1 cellular context compared by ENCODE assay signal in the genomic region with DNA sequence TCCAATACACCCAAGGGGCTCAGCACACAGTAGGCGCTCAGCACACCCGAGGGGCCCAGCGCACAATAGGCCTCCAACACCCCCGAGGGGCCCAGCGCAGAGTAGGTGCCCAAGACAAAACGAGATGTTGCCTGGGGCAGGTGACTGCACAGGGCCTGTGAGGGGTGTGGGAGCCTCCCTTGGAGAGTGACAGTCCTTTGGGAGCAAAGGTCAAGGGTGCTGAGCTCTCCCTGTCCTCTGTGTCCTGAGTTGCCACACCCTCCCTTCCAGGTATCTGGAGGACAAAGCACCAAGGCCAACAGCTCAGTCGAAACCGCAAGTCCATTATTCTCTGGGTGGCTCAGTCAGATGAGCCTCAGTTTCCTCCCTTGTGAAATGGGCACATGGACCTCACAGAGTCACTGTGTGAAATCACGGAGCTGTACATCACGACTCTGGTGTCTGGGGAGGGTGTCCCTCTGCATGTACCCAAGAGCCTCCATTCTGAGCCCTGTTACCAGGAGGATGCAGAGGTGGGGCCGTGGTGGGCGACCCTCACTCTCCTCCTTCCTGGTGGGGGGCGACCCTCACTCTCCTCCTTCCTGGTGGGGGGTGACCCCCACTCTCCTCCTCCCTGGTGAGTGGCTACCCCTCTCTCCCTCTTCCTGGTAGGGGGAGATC.
TF ChIP-seq lines count a peak whose summit lies in the region.

No MANE protein-coding gene starts in this region.

TF ChIP-seq in HepG2, 621 proteins besides CTCF, POLR2A, EP300 and RAD21 (continued from another document and continues in another):
- TF ChIP-seq, protein P1, sequence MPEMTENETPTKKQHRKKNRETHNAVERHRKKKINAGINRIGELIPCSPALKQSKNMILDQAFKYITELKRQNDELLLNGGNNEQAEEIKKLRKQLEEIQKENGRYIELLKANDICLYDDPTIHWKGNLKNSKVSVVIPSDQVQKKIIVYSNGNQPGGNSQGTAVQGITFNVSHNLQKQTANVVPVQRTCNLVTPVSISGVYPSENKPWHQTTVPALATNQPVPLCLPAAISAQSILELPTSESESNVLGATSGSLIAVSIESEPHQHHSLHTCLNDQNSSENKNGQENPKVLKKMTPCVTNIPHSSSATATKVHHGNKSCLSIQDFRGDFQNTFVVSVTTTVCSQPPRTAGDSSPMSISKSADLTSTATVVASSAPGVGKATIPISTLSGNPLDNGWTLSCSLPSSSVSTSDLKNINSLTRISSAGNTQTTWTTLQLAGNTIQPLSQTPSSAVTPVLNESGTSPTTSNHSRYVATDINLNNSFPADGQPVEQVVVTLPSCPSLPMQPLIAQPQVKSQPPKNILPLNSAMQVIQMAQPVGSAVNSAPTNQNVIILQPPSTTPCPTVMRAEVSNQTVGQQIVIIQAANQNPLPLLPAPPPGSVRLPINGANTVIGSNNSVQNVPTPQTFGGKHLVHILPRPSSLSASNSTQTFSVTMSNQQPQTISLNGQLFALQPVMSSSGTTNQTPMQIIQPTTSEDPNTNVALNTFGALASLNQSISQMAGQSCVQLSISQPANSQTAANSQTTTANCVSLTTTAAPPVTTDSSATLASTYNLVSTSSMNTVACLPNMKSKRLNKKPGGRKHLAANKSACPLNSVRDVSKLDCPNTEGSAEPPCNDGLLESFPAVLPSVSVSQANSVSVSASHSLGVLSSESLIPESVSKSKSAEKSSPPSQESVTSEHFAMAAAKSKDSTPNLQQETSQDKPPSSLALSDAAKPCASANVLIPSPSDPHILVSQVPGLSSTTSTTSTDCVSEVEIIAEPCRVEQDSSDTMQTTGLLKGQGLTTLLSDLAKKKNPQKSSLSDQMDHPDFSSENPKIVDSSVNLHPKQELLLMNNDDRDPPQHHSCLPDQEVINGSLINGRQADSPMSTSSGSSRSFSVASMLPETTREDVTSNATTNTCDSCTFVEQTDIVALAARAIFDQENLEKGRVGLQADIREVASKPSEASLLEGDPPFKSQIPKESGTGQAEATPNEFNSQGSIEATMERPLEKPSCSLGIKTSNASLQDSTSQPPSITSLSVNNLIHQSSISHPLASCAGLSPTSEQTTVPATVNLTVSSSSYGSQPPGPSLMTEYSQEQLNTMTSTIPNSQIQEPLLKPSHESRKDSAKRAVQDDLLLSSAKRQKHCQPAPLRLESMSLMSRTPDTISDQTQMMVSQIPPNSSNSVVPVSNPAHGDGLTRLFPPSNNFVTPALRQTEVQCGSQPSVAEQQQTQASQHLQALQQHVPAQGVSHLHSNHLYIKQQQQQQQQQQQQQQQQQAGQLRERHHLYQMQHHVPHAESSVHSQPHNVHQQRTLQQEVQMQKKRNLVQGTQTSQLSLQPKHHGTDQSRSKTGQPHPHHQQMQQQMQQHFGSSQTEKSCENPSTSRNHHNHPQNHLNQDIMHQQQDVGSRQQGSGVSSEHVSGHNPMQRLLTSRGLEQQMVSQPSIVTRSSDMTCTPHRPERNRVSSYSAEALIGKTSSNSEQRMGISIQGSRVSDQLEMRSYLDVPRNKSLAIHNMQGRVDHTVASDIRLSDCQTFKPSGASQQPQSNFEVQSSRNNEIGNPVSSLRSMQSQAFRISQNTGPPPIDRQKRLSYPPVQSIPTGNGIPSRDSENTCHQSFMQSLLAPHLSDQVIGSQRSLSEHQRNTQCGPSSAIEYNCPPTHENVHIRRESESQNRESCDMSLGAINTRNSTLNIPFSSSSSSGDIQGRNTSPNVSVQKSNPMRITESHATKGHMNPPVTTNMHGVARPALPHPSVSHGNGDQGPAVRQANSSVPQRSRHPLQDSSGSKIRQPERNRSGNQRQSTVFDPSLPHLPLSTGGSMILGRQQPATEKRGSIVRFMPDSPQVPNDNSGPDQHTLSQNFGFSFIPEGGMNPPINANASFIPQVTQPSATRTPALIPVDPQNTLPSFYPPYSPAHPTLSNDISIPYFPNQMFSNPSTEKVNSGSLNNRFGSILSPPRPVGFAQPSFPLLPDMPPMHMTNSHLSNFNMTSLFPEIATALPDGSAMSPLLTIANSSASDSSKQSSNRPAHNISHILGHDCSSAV (CRISPR knock-in tag; IDR thresholded peaks at IDR 0.05; ENCODE audit: borderline replicate concordance), result no peak
- TF ChIP-seq SNRNP70 (IDR thresholded peaks at IDR 0.05; ENCODE audit: low read depth, low read length) (no peak), GTF2F1 (IDR thresholded peaks at IDR 0.05; ENCODE audit: low read length) (no peak), ZSCAN20 (CRISPR knock-in tag; IDR thresholded peaks at IDR 0.05; ENCODE audit: borderline replicate concordance) (no peak), KDM4B (CRISPR knock-in tag; IDR thresholded peaks at IDR 0.05) (0 out of 2 replicates have a peak, but pooled peaks have one; percentile 58), ATRX (CRISPR knock-in tag; IDR thresholded peaks at IDR 0.05; ENCODE audit: borderline replicate concordance) (no peak), ZFP90 (CRISPR knock-in tag; IDR thresholded peaks at IDR 0.05; ENCODE audit: borderline replicate concordance) (no peak), CAMTA2 (CRISPR knock-in tag; IDR thresholded peaks at IDR 0.05; ENCODE audit: borderline replicate concordance) (no peak), ZNF224 (CRISPR knock-in tag; IDR thresholded peaks at IDR 0.05) (no peak), ZKSCAN1 (IDR thresholded peaks at IDR 0.05; ENCODE audit: low read length) (peak; percentile 99), HOXA7 (CRISPR knock-in tag; IDR thresholded peaks at IDR 0.05) (no peak)
- TF ChIP-seq, protein P2, sequence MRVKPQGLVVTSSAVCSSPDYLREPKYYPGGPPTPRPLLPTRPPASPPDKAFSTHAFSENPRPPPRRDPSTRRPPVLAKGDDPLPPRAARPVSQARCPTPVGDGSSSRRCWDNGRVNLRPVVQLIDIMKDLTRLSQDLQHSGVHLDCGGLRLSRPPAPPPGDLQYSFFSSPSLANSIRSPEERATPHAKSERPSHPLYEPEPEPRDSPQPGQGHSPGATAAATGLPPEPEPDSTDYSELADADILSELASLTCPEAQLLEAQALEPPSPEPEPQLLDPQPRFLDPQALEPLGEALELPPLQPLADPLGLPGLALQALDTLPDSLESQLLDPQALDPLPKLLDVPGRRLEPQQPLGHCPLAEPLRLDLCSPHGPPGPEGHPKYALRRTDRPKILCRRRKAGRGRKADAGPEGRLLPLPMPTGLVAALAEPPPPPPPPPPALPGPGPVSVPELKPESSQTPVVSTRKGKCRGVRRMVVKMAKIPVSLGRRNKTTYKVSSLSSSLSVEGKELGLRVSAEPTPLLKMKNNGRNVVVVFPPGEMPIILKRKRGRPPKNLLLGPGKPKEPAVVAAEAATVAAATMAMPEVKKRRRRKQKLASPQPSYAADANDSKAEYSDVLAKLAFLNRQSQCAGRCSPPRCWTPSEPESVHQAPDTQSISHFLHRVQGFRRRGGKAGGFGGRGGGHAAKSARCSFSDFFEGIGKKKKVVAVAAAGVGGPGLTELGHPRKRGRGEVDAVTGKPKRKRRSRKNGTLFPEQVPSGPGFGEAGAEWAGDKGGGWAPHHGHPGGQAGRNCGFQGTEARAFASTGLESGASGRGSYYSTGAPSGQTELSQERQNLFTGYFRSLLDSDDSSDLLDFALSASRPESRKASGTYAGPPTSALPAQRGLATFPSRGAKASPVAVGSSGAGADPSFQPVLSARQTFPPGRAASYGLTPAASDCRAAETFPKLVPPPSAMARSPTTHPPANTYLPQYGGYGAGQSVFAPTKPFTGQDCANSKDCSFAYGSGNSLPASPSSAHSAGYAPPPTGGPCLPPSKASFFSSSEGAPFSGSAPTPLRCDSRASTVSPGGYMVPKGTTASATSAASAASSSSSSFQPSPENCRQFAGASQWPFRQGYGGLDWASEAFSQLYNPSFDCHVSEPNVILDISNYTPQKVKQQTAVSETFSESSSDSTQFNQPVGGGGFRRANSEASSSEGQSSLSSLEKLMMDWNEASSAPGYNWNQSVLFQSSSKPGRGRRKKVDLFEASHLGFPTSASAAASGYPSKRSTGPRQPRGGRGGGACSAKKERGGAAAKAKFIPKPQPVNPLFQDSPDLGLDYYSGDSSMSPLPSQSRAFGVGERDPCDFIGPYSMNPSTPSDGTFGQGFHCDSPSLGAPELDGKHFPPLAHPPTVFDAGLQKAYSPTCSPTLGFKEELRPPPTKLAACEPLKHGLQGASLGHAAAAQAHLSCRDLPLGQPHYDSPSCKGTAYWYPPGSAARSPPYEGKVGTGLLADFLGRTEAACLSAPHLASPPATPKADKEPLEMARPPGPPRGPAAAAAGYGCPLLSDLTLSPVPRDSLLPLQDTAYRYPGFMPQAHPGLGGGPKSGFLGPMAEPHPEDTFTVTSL (CRISPR knock-in tag; IDR thresholded peaks at IDR 0.05; ENCODE audit: borderline replicate concordance), result no peak
- TF ChIP-seq, protein P3, sequence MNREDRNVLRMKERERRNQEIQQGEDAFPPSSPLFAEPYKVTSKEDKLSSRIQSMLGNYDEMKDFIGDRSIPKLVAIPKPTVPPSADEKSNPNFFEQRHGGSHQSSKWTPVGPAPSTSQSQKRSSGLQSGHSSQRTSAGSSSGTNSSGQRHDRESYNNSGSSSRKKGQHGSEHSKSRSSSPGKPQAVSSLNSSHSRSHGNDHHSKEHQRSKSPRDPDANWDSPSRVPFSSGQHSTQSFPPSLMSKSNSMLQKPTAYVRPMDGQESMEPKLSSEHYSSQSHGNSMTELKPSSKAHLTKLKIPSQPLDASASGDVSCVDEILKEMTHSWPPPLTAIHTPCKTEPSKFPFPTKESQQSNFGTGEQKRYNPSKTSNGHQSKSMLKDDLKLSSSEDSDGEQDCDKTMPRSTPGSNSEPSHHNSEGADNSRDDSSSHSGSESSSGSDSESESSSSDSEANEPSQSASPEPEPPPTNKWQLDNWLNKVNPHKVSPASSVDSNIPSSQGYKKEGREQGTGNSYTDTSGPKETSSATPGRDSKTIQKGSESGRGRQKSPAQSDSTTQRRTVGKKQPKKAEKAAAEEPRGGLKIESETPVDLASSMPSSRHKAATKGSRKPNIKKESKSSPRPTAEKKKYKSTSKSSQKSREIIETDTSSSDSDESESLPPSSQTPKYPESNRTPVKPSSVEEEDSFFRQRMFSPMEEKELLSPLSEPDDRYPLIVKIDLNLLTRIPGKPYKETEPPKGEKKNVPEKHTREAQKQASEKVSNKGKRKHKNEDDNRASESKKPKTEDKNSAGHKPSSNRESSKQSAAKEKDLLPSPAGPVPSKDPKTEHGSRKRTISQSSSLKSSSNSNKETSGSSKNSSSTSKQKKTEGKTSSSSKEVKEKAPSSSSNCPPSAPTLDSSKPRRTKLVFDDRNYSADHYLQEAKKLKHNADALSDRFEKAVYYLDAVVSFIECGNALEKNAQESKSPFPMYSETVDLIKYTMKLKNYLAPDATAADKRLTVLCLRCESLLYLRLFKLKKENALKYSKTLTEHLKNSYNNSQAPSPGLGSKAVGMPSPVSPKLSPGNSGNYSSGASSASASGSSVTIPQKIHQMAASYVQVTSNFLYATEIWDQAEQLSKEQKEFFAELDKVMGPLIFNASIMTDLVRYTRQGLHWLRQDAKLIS (CRISPR knock-in tag; IDR thresholded peaks at IDR 0.05), result no peak
- TF ChIP-seq, protein P4, sequence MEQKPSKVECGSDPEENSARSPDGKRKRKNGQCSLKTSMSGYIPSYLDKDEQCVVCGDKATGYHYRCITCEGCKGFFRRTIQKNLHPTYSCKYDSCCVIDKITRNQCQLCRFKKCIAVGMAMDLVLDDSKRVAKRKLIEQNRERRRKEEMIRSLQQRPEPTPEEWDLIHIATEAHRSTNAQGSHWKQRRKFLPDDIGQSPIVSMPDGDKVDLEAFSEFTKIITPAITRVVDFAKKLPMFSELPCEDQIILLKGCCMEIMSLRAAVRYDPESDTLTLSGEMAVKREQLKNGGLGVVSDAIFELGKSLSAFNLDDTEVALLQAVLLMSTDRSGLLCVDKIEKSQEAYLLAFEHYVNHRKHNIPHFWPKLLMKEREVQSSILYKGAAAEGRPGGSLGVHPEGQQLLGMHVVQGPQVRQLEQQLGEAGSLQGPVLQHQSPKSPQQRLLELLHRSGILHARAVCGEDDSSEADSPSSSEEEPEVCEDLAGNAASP (CRISPR knock-in tag; IDR thresholded peaks at IDR 0.05; ENCODE audit: borderline replicate concordance), result peak; percentile 89; the same call in 1 of the 2 replicates
- TF ChIP-seq, protein P5, sequence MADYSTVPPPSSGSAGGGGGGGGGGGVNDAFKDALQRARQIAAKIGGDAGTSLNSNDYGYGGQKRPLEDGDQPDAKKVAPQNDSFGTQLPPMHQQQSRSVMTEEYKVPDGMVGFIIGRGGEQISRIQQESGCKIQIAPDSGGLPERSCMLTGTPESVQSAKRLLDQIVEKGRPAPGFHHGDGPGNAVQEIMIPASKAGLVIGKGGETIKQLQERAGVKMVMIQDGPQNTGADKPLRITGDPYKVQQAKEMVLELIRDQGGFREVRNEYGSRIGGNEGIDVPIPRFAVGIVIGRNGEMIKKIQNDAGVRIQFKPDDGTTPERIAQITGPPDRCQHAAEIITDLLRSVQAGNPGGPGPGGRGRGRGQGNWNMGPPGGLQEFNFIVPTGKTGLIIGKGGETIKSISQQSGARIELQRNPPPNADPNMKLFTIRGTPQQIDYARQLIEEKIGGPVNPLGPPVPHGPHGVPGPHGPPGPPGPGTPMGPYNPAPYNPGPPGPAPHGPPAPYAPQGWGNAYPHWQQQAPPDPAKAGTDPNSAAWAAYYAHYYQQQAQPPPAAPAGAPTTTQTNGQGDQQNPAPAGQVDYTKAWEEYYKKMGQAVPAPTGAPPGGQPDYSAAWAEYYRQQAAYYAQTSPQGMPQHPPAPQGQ (CRISPR knock-in tag; IDR thresholded peaks at IDR 0.05; ENCODE audit: borderline replicate concordance), result no peak
- TF ChIP-seq, protein P6, sequence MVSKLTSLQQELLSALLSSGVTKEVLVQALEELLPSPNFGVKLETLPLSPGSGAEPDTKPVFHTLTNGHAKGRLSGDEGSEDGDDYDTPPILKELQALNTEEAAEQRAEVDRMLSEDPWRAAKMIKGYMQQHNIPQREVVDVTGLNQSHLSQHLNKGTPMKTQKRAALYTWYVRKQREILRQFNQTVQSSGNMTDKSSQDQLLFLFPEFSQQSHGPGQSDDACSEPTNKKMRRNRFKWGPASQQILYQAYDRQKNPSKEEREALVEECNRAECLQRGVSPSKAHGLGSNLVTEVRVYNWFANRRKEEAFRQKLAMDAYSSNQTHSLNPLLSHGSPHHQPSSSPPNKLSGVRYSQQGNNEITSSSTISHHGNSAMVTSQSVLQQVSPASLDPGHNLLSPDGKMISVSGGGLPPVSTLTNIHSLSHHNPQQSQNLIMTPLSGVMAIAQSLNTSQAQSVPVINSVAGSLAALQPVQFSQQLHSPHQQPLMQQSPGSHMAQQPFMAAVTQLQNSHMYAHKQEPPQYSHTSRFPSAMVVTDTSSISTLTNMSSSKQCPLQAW (CRISPR knock-in tag; IDR thresholded peaks at IDR 0.05), result 0 out of 2 replicates have a peak, but pooled peaks have one; percentile 40
- TF ChIP-seq, protein P7, sequence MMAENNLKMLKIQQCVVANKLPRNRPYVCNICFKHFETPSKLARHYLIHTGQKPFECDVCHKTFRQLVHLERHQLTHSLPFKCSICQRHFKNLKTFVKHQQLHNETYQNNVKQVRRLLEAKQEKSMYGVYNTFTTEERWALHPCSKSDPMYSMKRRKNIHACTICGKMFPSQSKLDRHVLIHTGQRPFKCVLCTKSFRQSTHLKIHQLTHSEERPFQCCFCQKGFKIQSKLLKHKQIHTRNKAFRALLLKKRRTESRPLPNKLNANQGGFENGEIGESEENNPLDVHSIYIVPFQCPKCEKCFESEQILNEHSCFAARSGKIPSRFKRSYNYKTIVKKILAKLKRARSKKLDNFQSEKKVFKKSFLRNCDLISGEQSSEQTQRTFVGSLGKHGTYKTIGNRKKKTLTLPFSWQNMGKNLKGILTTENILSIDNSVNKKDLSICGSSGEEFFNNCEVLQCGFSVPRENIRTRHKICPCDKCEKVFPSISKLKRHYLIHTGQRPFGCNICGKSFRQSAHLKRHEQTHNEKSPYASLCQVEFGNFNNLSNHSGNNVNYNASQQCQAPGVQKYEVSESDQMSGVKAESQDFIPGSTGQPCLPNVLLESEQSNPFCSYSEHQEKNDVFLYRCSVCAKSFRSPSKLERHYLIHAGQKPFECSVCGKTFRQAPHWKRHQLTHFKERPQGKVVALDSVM (CRISPR knock-in tag; IDR thresholded peaks at IDR 0.05), result no peak
- TF ChIP-seq, protein P8, sequence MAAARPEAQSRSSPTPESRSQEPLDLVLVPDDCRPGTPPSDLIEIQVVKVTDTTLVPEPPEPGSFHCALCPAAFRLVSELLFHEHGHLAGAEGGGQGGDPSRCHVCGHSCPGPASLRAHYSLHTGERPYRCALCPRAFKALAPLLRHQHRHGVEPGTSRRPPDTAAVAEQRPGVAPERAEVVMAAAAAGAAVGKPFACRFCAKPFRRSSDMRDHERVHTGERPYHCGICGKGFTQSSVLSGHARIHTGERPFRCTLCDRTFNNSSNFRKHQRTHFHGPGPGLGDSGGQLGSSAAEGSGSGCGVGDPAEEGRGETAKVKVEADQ (CRISPR knock-in tag; IDR thresholded peaks at IDR 0.05; ENCODE audit: borderline replicate concordance), result no peak
